21 cellular contexts compared by ENCODE assay signal in the genomic region with DNA sequence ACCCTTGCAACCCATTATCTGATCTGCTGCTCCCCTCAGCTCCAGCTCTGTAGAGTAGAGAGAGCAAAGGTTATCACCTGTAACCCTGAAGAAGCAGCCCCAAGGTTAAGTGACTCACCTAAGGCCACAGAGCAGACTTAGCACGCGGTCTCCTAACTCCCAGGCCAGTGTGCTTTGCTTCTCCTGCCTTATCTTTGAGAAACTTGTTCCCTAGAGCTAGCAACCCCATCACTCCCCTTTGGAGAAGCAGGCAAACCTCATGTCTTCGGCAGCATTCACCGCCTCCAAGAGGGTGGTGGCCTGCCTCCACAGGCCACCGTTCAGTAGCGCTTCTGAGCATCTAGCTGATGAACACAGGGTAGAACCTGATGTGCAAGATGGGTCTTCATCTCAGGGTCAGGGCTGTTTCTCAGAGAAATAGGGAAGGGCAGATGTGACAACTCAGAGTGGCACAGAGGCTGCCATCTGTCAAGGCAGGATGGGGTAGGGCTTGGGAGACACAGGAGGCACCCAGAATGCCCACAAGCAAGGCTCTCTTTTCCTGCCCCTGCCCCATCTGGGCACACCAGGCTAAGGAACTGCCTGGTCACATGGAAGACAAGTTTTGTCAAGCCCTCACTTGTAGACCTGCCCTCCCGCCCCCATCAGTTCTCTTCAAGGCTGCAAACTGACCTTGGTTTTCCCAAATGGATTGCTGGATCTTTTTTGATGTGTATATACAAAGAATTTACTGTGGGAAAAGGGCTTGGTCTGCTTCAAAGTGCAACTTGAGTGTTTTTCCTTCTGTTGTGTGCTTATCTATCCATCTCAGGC. TPM values are rescaled to one million over a fixed set of nuclear protein-coding genes. Genes with fewer than 3 reads are reported as not detected.
DNase-seq lines count a peak whose midpoint lies in the region; ATAC-seq, FAIRE-seq and TF ChIP-seq lines count a peak whose summit lies in the region.
"Had no signal": no experiment of that assay in that cellular context is flagged by ENCODE, and none has a peak within 500 bp of the region (broad histone marks: within the 10 kb centered on the region; RNA-seq: fewer than 3 reads in every experiment).

No MANE protein-coding gene starts in this region.

- POLR2A ChIA-PET in endothelial cell of umbilical vein (lab: Charles Lee): no interaction called here

- no peak overlapping the region for H3K4me3 Mint-ChIP-seq in T-helper 17 cell
- H3K4me3 Mint-ChIP-seq: brain; natural killer cell treated with Interleukin-12 subunit alpha and Interleukin-12 subunit beta and Interleukin-15 and Interleukin-18, amount 100 ng/mL, for 72 hours; T-helper 2 cell treated with Interferon-gamma antibody and Interleukin-4, amounts not matched to agents 5 μg/mL and 100 μg/mL, for 36 hours had no signal

- peak; percentile 51 to 69 for ATAC-seq in activated CD4-positive, CD25-positive, alpha-beta regulatory T cell treated with anti-CD3 and anti-CD28 coated beads, Interleukin-2, amount 50 U/mL, for 24 hours
- no peak for ATAC-seq in T-helper 17 cell
- ATAC-seq in psoas muscle: no peak
- no peak for ATAC-seq in GM21786 (IDR thresholded peaks at IDR 0.05; ENCODE audit: unreplicated experiment)
- ATAC-seq: esophagus mucosa; natural killer cell treated with Interleukin-12 subunit alpha and Interleukin-12 subunit beta and Interleukin-15 and Interleukin-18, amount 100 ng/mL, for 72 hours had no signal

- no peak for TF ChIP-seq CTCF in endothelial cell of umbilical vein (IDR thresholded peaks at IDR 0.05; ENCODE audit: extremely low read depth in 1 of 2, insufficient read depth in 1 of 2, low read depth in 1 of 2, low read length in 2 of 2)
- no peak for TF ChIP-seq CTCF in psoas muscle (IDR thresholded peaks at IDR 0.05)

- H3K79me2 ChIP-seq in endothelial cell of umbilical vein (ENCODE audit: control insufficient read depth, insufficient read depth, low read length): no peaks in the 10 kb centered on the region

- H3K9ac ChIP-seq in endothelial cell of umbilical vein (replicated peaks; ENCODE audit: extremely low read depth, insufficient read depth, low read length): no peak overlapping the region

- no peak overlapping the region for H2AFZ ChIP-seq in endothelial cell of umbilical vein (ENCODE audit: low read depth, low read length)
- H2AFZ ChIP-seq: PC-9 had no signal

- H3K27me3 Mint-ChIP-seq in T-helper 17 cell: no peaks in the 10 kb centered on the region
- H3K27me3 Mint-ChIP-seq: natural killer cell treated with Interleukin-12 subunit alpha and Interleukin-12 subunit beta and Interleukin-15 and Interleukin-18, amount 100 ng/mL, for 72 hours had no signal

- FAIRE-seq in endothelial cell of umbilical vein (lab: Jason Lieb, UNC): no peak
- FAIRE-seq: A204.1, H54 had no signal

- H3K27me3 ChIP-seq in endothelial cell of umbilical vein (ENCODE audit: control insufficient read depth in 2 of 2, insufficient read depth in 2 of 2, low read length in 2 of 2) (no peaks in the 10 kb centered on the region), psoas muscle (ENCODE audit: insufficient read depth in 3 of 3, low read length in 2 of 3) (no peaks in the 10 kb centered on the region)
- H3K27me3 ChIP-seq: SJCRH30 had no signal

- no peaks in the 10 kb centered on the region for H3K9me3 ChIP-seq in T-helper 17 cell (ENCODE audit: control insufficient read depth, low read length, poor library complexity, severe bottlenecking)
- no peaks in the 10 kb centered on the region for H3K9me3 ChIP-seq in endothelial cell of umbilical vein (replicated peaks; ENCODE audit: control insufficient read depth, insufficient read depth, low read length)
- H3K9me3 ChIP-seq in psoas muscle: no peaks in the 10 kb centered on the region
- H3K9me3 ChIP-seq: SJCRH30 had no signal

- peak overlapping the region; percentile 27 for H3K27ac Mint-ChIP-seq in T-helper 17 cell
- H3K27ac Mint-ChIP-seq: T-helper 2 cell treated with Interferon-gamma antibody and Interleukin-4, amounts not matched to agents 5 μg/mL and 100 μg/mL, for 36 hours had no signal

- H3K4me2 ChIP-seq in endothelial cell of umbilical vein (ENCODE audit: insufficient read depth, low read length): no peak overlapping the region
- H3K4me2 ChIP-seq: PC-9 had no signal

- peaks cover 4% of the 10 kb centered on the region for H3K4me1 Mint-ChIP-seq in T-helper 17 cell

- H3K27ac ChIP-seq in endothelial cell of umbilical vein (ENCODE audit: insufficient read depth, low read depth, low read length) (no peak overlapping the region), psoas muscle (no peak overlapping the region)
- H3K27ac ChIP-seq: PC-9, SJCRH30 had no signal

- WGBS in psoas muscle, 3 donors: 92 to 98% (median 95%) methylated on average over 7 of the region's 7 CpGs

- H4K20me1 ChIP-seq in endothelial cell of umbilical vein (replicated peaks; ENCODE audit: control insufficient read depth, extremely low read depth, insufficient read depth, low read length): no peaks in the 10 kb centered on the region

- CTCF ChIA-PET in endothelial cell of umbilical vein (lab: Charles Lee): interaction anchor here (1.3 kb wide), 1 partner anchor 9 kb away, joined by 3 read pairs; no protein-coding TSS in a partner anchor

- intact Hi-C loops in endothelial cell of umbilical vein (cut with micrococcal nuclease) (no loop called here), psoas muscle (cut with DNase I) (no loop called here)

- H3K4me3 ChIP-seq in endothelial cell of umbilical vein (replicated peaks in 1 of 3; ENCODE audit: insufficient read depth in 1 of 3, low read depth in 1 of 3, low read length in 3 of 3) (no peak overlapping the region), psoas muscle (no peak overlapping the region)
- H3K4me3 ChIP-seq: PC-9, SJCRH30 had no signal

- peaks cover 5% of the 10 kb centered on the region for H3K4me1 ChIP-seq in endothelial cell of umbilical vein (ENCODE audit: control insufficient read depth, extremely low read depth, insufficient read depth, low read length)
- H3K4me1 ChIP-seq in psoas muscle: no peaks in the 10 kb centered on the region

- H3K36me3 ChIP-seq in endothelial cell of umbilical vein (ENCODE audit: control insufficient read depth in 2 of 2, extremely low read depth in 1 of 2, insufficient read depth in 2 of 2, low read length in 2 of 2): no peaks in the 10 kb centered on the region
- peaks cover 2% of the 10 kb centered on the region in 2 donors for H3K36me3 ChIP-seq in psoas muscle (ENCODE audit: insufficient read depth in 1 of 2, low read depth in 1 of 2)
- H3K36me3 ChIP-seq: SJCRH30 had no signal

- H3K36me3 Mint-ChIP-seq in T-helper 17 cell (ENCODE audit: low read depth): peaks cover 3% of the 10 kb centered on the region

- dilution Hi-C loops in endothelial cell of umbilical vein (cut with MboI; ENCODE audit: extremely low pct_ligation_motif_present, low sequenced_read_pairs): no loop called here

- no peak for TF ChIP-seq POLR2A in endothelial cell of umbilical vein (IDR thresholded peaks at IDR 0.05; ENCODE audit: low read depth, low read length)

- no peak for DNase-seq in activated CD4-positive, CD25-positive, alpha-beta regulatory T cell (lab: John Stamatoyannopoulos, UW)
- DNase-seq in DMS 273 (lab: John Stamatoyannopoulos, UW; ENCODE audit: unreplicated experiment) (peak; percentile 82), T-helper 17 cell (no peak), endothelial cell of umbilical vein (ENCODE audit: low read depth, low spot score) (peak; percentile 44), psoas muscle (no peak)
- no peak for DNase-seq in effector CD4-positive, alpha-beta T cell
- DNase-seq: mesendoderm; NCI-H1105; NCI-H774; PC-9; posterior cingulate gyrus; SJCRH30; stimulated activated CD4-positive, alpha-beta T cell treated with anti-CD3 and anti-CD28 coated beads, Interleukin-4, amount 100 ng/mL, for 24 hours had no signal

- H3K9me1 ChIP-seq in endothelial cell of umbilical vein (replicated peaks; ENCODE audit: control insufficient read depth, extremely low read depth, insufficient read depth, low read length): no peaks in the 10 kb centered on the region

- no TSS peak for BruUV-seq in endothelial cell of umbilical vein (replicated peaks; lab: Mats Ljungman, UMichigan)

TF ChIP-seq in endothelial cell of umbilical vein, 7 proteins besides CTCF, POLR2A, EP300 and RAD21 (continues in another document):
- no peak for TF ChIP-seq EZH2 (IDR thresholded peaks at IDR 0.05; ENCODE audit: borderline replicate concordance, low read depth, low read length, severe bottlenecking)
- no peak for TF ChIP-seq FOS (IDR thresholded peaks at IDR 0.05; ENCODE audit: borderline replicate concordance, insufficient read depth, low read length)
- TF ChIP-seq POLR2AphosphoS5 (IDR thresholded peaks at IDR 0.05; ENCODE audit: insufficient read depth, low read depth, low read length): no peak
- no peak for TF ChIP-seq MYC (IDR thresholded peaks at IDR 0.05; ENCODE audit: low read depth, low read length)
- no peak for TF ChIP-seq JUN (IDR thresholded peaks at IDR 0.05; ENCODE audit: borderline replicate concordance, insufficient read depth, insufficient read length, low read depth)
- TF ChIP-seq GATA2 (IDR thresholded peaks at IDR 0.05; ENCODE audit: insufficient read depth, insufficient read length, low read depth, low read length): no peak

RNA-seq across cellular contexts. Expression of gene CLK3, which starts 34.9 kb away (rescaled TPM):
- total RNA-seq in T-helper 17 cell: 100 to 1,000 TPM; 216 to 243 TPM
- 69.2 and 75.5 TPM in 2 replicates for total RNA-seq in endothelial cell of umbilical vein
- polyA plus RNA-seq in endothelial cell of umbilical vein: 97.9 and 121 TPM in 2 replicates
- 64.8 and 71.4 TPM in 2 replicates for polyA plus RNA-seq in endothelial cell of umbilical vein (2011; cell fraction: cytosol; rRNA removed)
- polyA plus RNA-seq in endothelial cell of umbilical vein (2011; cell fraction: nucleus; rRNA removed): 248 and 285 TPM in 2 replicates
- polyA plus RNA-seq in endothelial cell of umbilical vein (2012): 36.7 and 55.9 TPM in 2 replicates
- 112 and 115 TPM in 2 replicates for polyA minus RNA-seq in endothelial cell of umbilical vein
- 28.9 TPM for polyA minus RNA-seq in endothelial cell of umbilical vein (2011; cell fraction: cytosol; rRNA and poly(A)+ RNA removed)
- 110 and 160 TPM in 2 replicates for polyA minus RNA-seq in endothelial cell of umbilical vein (2011; cell fraction: nucleus; rRNA and poly(A)+ RNA removed)
- 10 to 100 TPM; 40.9 to 57.5 (median 46.5) TPM for total RNA-seq in psoas muscle
- 10 to 100 TPM; 36.6 to 61.8 (median 51.6) TPM for polyA plus RNA-seq in psoas muscle

RNA-seq across cellular contexts. Expression of gene ARID3B, which starts 39.7 kb away (rescaled TPM):
- total RNA-seq in T-helper 17 cell (10 to 100 TPM; 37.4 to 42.6 TPM), endothelial cell of umbilical vein (9.5 and 10.0 TPM in 2 replicates), psoas muscle (1 to 10 TPM; 1.8 to 4.7 (median 2.9) TPM)
- polyA plus RNA-seq in endothelial cell of umbilical vein (6.2 and 7.0 TPM in 2 replicates), psoas muscle (1 to 10 TPM; 2.5 to 5.5 (median 4.7) TPM)
- polyA plus RNA-seq in endothelial cell of umbilical vein (2011; cell fraction: cytosol; rRNA removed): 3.7 and 4.8 TPM in 2 replicates
- 20.4 and 21.0 TPM in 2 replicates for polyA plus RNA-seq in endothelial cell of umbilical vein (2011; cell fraction: nucleus; rRNA removed)
- polyA plus RNA-seq in endothelial cell of umbilical vein (2012): 3.1 and 4.3 TPM in 2 replicates
- 8.4 and 9.7 TPM in 2 replicates for polyA minus RNA-seq in endothelial cell of umbilical vein
- 3.4 TPM for polyA minus RNA-seq in endothelial cell of umbilical vein (2011; cell fraction: cytosol; rRNA and poly(A)+ RNA removed)
- 9.6 and 11.8 TPM in 2 replicates for polyA minus RNA-seq in endothelial cell of umbilical vein (2011; cell fraction: nucleus; rRNA and poly(A)+ RNA removed)

Comparison
In these comparisons a context has a peak if more than half of its experiments do, and no peak if none do; other contexts are left out.
1. ATAC-seq: peak in activated CD4-positive, CD25-positive, alpha-beta regulatory T cell treated with anti-CD3 and anti-CD28 coated beads, Interleukin-2, amount 50 U/mL, for 24 hours (2 of 2); none in T-helper 17 cell (single experiment), psoas muscle (0 of 4) and GM21786 (single experiment).
2. DNase-seq: peak in DMS 273 (single experiment) and endothelial cell of umbilical vein (single experiment); none in activated CD4-positive, CD25-positive, alpha-beta regulatory T cell (0 of 4), T-helper 17 cell (0 of 3), psoas muscle (0 of 2) and effector CD4-positive, alpha-beta T cell (single experiment).